ENCODE assay signal across 2 cellular contexts in the genomic region with DNA sequence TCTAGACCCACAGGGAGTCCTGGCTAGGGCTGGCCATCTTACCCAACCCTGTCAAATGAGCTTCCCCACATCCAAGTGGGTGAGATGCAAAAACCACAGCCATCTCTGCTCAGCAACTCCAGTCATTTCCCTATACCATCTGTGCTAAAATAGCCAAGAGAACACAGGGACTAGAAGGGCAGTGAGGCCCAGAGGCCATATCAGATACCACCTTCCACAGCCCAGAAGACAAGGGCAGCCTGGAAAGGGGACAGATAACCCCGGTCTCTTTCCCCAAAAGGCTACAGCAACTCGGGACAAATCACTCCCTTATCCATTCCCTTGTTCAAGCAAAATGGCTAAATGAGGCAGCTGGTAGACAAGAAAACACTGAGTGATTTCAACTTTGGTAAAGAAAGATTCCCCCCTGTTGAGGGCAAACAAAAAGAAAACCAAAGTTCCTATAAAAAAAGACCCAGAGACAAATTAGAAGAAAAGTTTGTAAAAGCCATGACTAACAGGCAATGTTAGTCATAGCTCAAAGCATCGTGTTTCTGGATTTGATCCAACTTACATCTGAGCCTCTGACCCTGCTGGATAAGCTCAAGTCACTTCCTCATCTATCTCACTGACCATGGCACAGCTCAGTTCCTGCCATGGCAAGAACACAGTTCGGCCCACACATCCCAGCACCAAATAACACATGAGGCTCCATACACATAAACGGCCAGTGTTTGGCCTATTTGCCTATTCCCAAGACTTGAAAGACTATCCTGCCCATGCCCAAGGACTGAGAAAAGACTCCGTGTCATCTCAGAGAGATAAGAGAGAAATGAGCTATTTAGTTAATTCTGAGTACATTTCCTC.
TF ChIP-seq lines count a peak whose summit lies in the region.

No MANE protein-coding gene starts in this region.

TF ChIP-seq in K562, 482 proteins besides CTCF, POLR2A, EP300 and RAD21 (continues in another document):
- TF ChIP-seq, protein P1, sequence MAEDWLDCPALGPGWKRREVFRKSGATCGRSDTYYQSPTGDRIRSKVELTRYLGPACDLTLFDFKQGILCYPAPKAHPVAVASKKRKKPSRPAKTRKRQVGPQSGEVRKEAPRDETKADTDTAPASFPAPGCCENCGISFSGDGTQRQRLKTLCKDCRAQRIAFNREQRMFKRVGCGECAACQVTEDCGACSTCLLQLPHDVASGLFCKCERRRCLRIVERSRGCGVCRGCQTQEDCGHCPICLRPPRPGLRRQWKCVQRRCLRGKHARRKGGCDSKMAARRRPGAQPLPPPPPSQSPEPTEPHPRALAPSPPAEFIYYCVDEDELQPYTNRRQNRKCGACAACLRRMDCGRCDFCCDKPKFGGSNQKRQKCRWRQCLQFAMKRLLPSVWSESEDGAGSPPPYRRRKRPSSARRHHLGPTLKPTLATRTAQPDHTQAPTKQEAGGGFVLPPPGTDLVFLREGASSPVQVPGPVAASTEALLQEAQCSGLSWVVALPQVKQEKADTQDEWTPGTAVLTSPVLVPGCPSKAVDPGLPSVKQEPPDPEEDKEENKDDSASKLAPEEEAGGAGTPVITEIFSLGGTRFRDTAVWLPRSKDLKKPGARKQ (CRISPR knock-in tag; IDR thresholded peaks at IDR 0.05), result no peak
- no peak for TF ChIP-seq SIRT6 (IDR thresholded peaks at IDR 0.05; ENCODE audit: low read depth, low read length)
- peak; percentile 58 for TF ChIP-seq L3MBTL2 (IDR thresholded peaks at IDR 0.05)
- TF ChIP-seq HDAC8 (tag; IDR thresholded peaks at IDR 0.05), result no peak
- no peak for TF ChIP-seq XRCC3 (IDR thresholded peaks at IDR 0.05)
- TF ChIP-seq ZZZ3 (IDR thresholded peaks at IDR 0.05), result no peak
- no peak for TF ChIP-seq ADNP (tag; IDR thresholded peaks at IDR 0.05)
- TF ChIP-seq, protein P2, sequence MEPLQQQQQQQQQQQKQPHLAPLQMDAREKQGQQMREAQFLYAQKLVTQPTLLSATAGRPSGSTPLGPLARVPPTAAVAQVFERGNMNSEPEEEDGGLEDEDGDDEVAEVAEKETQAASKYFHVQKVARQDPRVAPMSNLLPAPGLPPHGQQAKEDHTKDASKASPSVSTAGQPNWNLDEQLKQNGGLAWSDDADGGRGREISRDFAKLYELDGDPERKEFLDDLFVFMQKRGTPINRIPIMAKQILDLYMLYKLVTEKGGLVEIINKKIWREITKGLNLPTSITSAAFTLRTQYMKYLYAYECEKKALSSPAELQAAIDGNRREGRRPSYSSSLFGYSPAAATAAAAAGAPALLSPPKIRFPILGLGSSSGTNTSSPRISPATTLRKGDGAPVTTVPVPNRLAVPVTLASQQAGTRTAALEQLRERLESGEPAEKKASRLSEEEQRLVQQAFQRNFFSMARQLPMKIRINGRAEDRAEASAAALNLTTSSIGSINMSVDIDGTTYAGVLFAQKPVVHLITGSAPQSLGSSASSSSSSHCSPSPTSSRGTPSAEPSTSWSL (CRISPR knock-in tag; IDR thresholded peaks at IDR 0.05; ENCODE audit: borderline replicate concordance), result no peak
- no peak for TF ChIP-seq PRPF4 (IDR thresholded peaks at IDR 0.05; ENCODE audit: insufficient read depth, low read depth, low read length, poor library complexity, severe bottlenecking)
- no peak for TF ChIP-seq ZFPM2 (CRISPR knock-in tag; IDR thresholded peaks at IDR 0.05)
- TF ChIP-seq, protein P3, sequence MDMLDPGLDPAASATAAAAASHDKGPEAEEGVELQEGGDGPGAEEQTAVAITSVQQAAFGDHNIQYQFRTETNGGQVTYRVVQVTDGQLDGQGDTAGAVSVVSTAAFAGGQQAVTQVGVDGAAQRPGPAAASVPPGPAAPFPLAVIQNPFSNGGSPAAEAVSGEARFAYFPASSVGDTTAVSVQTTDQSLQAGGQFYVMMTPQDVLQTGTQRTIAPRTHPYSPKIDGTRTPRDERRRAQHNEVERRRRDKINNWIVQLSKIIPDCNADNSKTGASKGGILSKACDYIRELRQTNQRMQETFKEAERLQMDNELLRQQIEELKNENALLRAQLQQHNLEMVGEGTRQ (CRISPR knock-in tag; IDR thresholded peaks at IDR 0.05), result no peak
- no peak for TF ChIP-seq RUNX1 (IDR thresholded peaks at IDR 0.05; ENCODE audit: low read depth)
- TF ChIP-seq BDP1 (IDR thresholded peaks at IDR 0.05; ENCODE audit: insufficient read depth, insufficient read length), result no peak
- TF ChIP-seq HMG20A (CRISPR knock-in tag; conservative IDR thresholded peaks at IDR 0.05), result no peak
- TF ChIP-seq HDAC2 (IDR thresholded peaks at IDR 0.05), result 0 out of 2 replicates have a peak, but pooled peaks have one; percentile 61
- TF ChIP-seq NR2C2 (CRISPR knock-in tag; IDR thresholded peaks at IDR 0.05), result no peak
- TF ChIP-seq NR2C2 (tag; IDR thresholded peaks at IDR 0.05), result peak; percentile 90
- TF ChIP-seq MYC (IDR thresholded peaks at IDR 0.05; ENCODE audit: low read depth, low read length), result no peak
- no peak for TF ChIP-seq MYC (CRISPR knock-in tag; IDR thresholded peaks at IDR 0.05; ENCODE audit: borderline replicate concordance, low read depth)
- peak in 1 of 3 experiments; percentile 6 for TF ChIP-seq YY1 (IDR thresholded peaks at IDR 0.05; ENCODE audit: borderline replicate concordance in 1 of 3, control insufficient read depth in 1 of 3, extremely low read depth in 1 of 3, insufficient read depth in 3 of 3, insufficient read length in 1 of 3, insufficient replicate concordance in 2 of 3, low read depth in 1 of 3, low read length in 2 of 3)
- TF ChIP-seq, protein P4, sequence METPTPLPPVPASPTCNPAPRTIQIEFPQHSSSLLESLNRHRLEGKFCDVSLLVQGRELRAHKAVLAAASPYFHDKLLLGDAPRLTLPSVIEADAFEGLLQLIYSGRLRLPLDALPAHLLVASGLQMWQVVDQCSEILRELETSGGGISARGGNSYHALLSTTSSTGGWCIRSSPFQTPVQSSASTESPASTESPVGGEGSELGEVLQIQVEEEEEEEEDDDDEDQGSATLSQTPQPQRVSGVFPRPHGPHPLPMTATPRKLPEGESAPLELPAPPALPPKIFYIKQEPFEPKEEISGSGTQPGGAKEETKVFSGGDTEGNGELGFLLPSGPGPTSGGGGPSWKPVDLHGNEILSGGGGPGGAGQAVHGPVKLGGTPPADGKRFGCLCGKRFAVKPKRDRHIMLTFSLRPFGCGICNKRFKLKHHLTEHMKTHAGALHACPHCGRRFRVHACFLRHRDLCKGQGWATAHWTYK (CRISPR knock-in tag; IDR thresholded peaks at IDR 0.05), result 0 out of 2 replicates have a peak, but pooled peaks have one; percentile 36
- TF ChIP-seq, protein P5, sequence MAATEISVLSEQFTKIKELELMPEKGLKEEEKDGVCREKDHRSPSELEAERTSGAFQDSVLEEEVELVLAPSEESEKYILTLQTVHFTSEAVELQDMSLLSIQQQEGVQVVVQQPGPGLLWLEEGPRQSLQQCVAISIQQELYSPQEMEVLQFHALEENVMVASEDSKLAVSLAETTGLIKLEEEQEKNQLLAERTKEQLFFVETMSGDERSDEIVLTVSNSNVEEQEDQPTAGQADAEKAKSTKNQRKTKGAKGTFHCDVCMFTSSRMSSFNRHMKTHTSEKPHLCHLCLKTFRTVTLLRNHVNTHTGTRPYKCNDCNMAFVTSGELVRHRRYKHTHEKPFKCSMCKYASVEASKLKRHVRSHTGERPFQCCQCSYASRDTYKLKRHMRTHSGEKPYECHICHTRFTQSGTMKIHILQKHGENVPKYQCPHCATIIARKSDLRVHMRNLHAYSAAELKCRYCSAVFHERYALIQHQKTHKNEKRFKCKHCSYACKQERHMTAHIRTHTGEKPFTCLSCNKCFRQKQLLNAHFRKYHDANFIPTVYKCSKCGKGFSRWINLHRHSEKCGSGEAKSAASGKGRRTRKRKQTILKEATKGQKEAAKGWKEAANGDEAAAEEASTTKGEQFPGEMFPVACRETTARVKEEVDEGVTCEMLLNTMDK (IDR thresholded peaks at IDR 0.05; ENCODE audit: borderline replicate concordance, insufficient read depth, low read depth, low read length, poor library complexity, severe bottlenecking), result no peak
- TF ChIP-seq ZNF668 (CRISPR knock-in tag; IDR thresholded peaks at IDR 0.05), result no peak

TF ChIP-seq in WTC11, 78 proteins besides CTCF, POLR2A, EP300 and RAD21:
- TF ChIP-seq ZNF423 (CRISPR knock-in tag; IDR thresholded peaks at IDR 0.05), result no peak
- TF ChIP-seq SP1 (CRISPR knock-in tag; conservative IDR thresholded peaks at IDR 0.05), result no peak
- TF ChIP-seq, protein P6, sequence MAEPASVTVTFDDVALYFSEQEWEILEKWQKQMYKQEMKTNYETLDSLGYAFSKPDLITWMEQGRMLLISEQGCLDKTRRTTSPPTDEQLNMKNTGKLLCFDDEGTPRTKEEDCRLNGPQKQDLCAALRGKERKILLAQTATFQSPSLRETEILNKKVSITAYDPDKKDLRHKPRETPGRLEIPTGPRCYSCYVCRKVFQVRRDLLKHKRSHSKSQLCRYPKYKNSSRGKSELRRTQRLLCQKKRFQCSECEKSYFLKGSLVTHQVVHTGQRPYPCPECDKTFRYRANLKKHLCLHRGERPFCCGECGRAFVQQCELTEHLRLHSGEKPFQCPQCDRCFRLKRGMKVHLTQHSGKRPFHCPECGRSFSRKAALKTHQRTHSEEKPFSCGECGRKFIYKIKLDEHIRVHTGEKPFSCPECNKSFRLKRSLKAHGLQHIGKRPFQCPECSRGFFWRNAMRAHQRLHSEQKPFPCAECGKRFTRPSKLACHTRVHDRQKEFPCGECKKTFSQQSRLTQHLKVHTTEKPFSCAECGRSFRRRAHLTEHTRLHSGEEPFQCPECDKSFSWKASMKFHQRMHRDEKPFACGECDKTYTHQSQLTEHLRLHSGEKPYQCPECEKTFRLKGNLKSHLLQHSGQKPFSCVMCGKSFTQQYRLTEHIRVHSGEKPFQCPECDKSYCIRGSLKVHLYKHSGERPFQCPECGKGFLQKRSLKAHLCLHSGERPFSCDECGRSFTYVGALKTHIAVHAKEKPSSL (CRISPR knock-in tag; conservative IDR thresholded peaks at IDR 0.05), result no peak
